In the genomic region with DNA sequence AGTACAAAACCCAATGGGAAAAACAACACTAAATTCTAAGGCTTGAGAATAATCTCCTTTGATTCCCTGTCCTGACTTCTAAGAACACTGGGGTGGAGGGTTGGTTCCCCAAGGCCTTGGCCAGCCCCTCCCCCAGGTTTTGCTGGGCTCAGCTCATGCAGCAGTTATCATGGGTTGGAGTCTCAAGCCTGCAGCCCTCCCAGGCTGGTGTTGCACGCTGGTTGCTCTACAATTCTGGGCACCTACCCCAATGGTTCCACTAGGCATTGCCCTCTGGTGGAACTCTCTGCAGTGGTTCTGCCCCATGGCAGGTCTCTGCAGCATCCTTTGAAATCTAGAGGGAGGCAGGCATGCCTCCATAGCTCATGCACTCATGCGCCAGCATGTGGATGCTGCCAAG, we compare ENCODE assay signal across 25 cellular contexts.
"Had no signal": no experiment of that assay in that cellular context is flagged by ENCODE, and none has a peak within 500 bp of the region (broad histone marks: within the 10 kb centered on the region; RNA-seq: fewer than 3 reads in every experiment).

No MANE protein-coding gene starts in this region.

- H3K27me3 Mint-ChIP-seq: stimulated activated naive B cell treated with anti-CD40 and anti-IgM and Interleukin-4, amounts not matched to agents 10 μg/mL and 1 μg/mL and 100 μg/mL, for 72 hours had no signal

- H3K36me3 ChIP-seq: stomach, suprapubic skin, thoracic aorta, thyroid gland, tibial artery, tibial nerve, transverse colon, upper lobe of left lung, upper lobe of right lung, uterus, vagina had no signal

- ATAC-seq: stimulated activated naive B cell treated with anti-CD40 and anti-IgM and Interleukin-4, amounts not matched to agents 10 μg/mL and 1 μg/mL and 100 μg/mL, for 72 hours; upper lobe of right lung had no signal

- H3K36me3 Mint-ChIP-seq: stimulated activated naive B cell treated with anti-CD40 and anti-IgM and Interleukin-4, amounts not matched to agents 10 μg/mL and 1 μg/mL and 100 μg/mL, for 72 hours; type B pancreatic cell had no signal

- H3K4me3 ChIP-seq: stomach, suprapubic skin, testis, thoracic aorta, thyroid gland, tibial artery, tibial nerve, transverse colon, upper lobe of left lung, upper lobe of right lung, uterus, vagina had no signal

- H3K27ac ChIP-seq: stomach, suprapubic skin, testis, thoracic aorta, thyroid gland, tibial artery, tibial nerve, transverse colon, upper lobe of left lung, upper lobe of right lung, uterus, vagina had no signal

- H3K4me1 Mint-ChIP-seq: stimulated activated naive B cell treated with anti-CD40 and anti-IgM and Interleukin-4, amounts not matched to agents 10 μg/mL and 1 μg/mL and 100 μg/mL, for 72 hours had no signal

- H3K27ac Mint-ChIP-seq: stimulated activated naive B cell treated with anti-CD40 and anti-IgM and Interleukin-4, amounts not matched to agents 10 μg/mL and 1 μg/mL and 100 μg/mL, for 72 hours; stimulated activated naive CD8-positive, alpha-beta T cell treated with anti-CD3 and anti-CD28 coated beads, Interleukin-15, Interleukin-2, amounts not matched to agents 100 ng/mL and 50 ng/mL, for 24 hours; type B pancreatic cell had no signal

- H3K27me3 ChIP-seq: stomach, suprapubic skin, testis, thyroid gland, tibial artery, tibial nerve, transverse colon, upper lobe of left lung, upper lobe of right lung, uterus, vagina had no signal

- H3K4me3 Mint-ChIP-seq: stimulated activated naive B cell treated with anti-CD40 and anti-IgM and Interleukin-4, amounts not matched to agents 10 μg/mL and 1 μg/mL and 100 μg/mL, for 72 hours; stimulated activated naive CD8-positive, alpha-beta T cell treated with anti-CD3 and anti-CD28 coated beads, Interleukin-15, Interleukin-2, amounts not matched to agents 100 ng/mL and 50 ng/mL, for 24 hours; type B pancreatic cell had no signal

- H3K9me3 Mint-ChIP-seq: stimulated activated naive B cell treated with anti-CD40 and anti-IgM and Interleukin-4, amounts not matched to agents 10 μg/mL and 1 μg/mL and 100 μg/mL, for 72 hours; stimulated activated naive CD8-positive, alpha-beta T cell treated with anti-CD3 and anti-CD28 coated beads, Interleukin-15, Interleukin-2, amounts not matched to agents 100 ng/mL and 50 ng/mL, for 24 hours; type B pancreatic cell had no signal

- H3K4me1 ChIP-seq: stomach, suprapubic skin, testis, tibial artery, tibial nerve, transverse colon, upper lobe of left lung, upper lobe of right lung, uterus had no signal

- DNase-seq: stimulated activated CD4-positive, alpha-beta T cell treated with anti-CD3 and anti-CD28 coated beads, Interleukin-1b, Interleukin-23, amount 100 ng/mL, for 48 hours; stimulated activated CD4-positive, alpha-beta T cell treated with anti-CD3 and anti-CD28 coated beads, Interleukin-2, amount 100 ng/mL, for 24 hours; stimulated activated CD4-positive, alpha-beta T cell treated with anti-CD3 and anti-CD28 coated beads, Interleukin-2, amount 100 ng/mL, for 48 hours; stimulated activated CD4-positive, alpha-beta T cell treated with anti-CD3 and anti-CD28 coated beads, Interleukin-4, amount 100 ng/mL, for 24 hours; stimulated activated CD4-positive, alpha-beta T cell treated with anti-CD3 and anti-CD28 coated beads, Interleukin-4, amount 100 ng/mL, for 4 hours; stimulated activated CD8-positive, alpha-beta memory T cell treated with anti-CD3 and anti-CD28 coated beads, Interleukin-4, amount 100 ng/mL, for 48 hours; stimulated activated naive B cell treated with anti-CD40 and anti-IgM and Interleukin-4, amounts not matched to agents 10 μg/mL and 1 μg/mL and 100 μg/mL, for 72 hours; stimulated activated naive CD4-positive, alpha-beta T cell; stimulated activated naive CD4-positive, alpha-beta T cell treated with Interleukin-2 at 50 U/mL for 16 hours; stomach; substantia nigra; testis; thyroid gland; tibial artery; transverse colon; trophoblast cell; upper lobe of left lung; upper lobe of right lung; uterus had no signal
